Comparison of ENCODE assay signal across 8 cellular contexts in genomic region chr19:1269065-1269477, GRCh38. TPM values are rescaled to one million over a fixed set of nuclear protein-coding genes. Genes with fewer than 3 reads are reported as not detected.
DNase-seq lines count a peak whose midpoint lies in the region; ATAC-seq, FAIRE-seq and TF ChIP-seq lines count a peak whose summit lies in the region.

TSS of gene CIRBP (plus strand) at chr19:1269332. CDS start at chr19:1270934, 1,602 bp downstream.

- peak within 1 kb of the TSS; percentile 88 for H3K27ac Mint-ChIP-seq in Calu3 (ENCODE audit: unreplicated experiment)

- peak within 1 kb of the TSS; percentile 81 for H3K4me3 ChIP-seq in OCI-LY3 (ENCODE audit: low read length)

- DNase-seq in Calu3 (peak; percentile 97), HuH-7.5 (ENCODE audit: low spot score) (peak; percentile 99), midbrain (lab: John Stamatoyannopoulos, UW) (peak; percentile 99)
- peak; percentile 99 for DNase-seq in activated CD8-positive, alpha-beta memory T cell treated with anti-CD3 and anti-CD28 coated beads, Interleukin-2, amount 50 U/mL, for 4 hours
- peak; percentile 99 for DNase-seq in stimulated activated CD8-positive, alpha-beta memory T cell treated with anti-CD3 and anti-CD28 coated beads, Interleukin-15, amount 100 ng/mL, for 48 hours (ENCODE audit: low read depth in 2 of 2)

- CTCF ChIA-PET in Calu3 (lab: Charles Lee) = interaction anchor here (0.6 to 1.6 kb wide), 5 partner anchors 20 to 342 kb away, joined by 3 to 37 read pairs (median 4); partner anchors contain the start of gene NDUFS7

- H3K79me2 ChIP-seq in OCI-LY3 (ENCODE audit: low read length) = peaks cover 45% of the 10 kb centered on the region

- H3K9me3 Mint-ChIP-seq in Calu3 (ENCODE audit: low read depth, unreplicated experiment) = no peaks in the 10 kb centered on the region

- TF ChIP-seq CTCF in Calu3 (IDR thresholded peaks at IDR 0.05; ENCODE audit: unreplicated experiment) = no peak
- TF ChIP-seq CTCF in OCI-LY3 (IDR thresholded peaks at IDR 0.05; ENCODE audit: low read depth, low read length) = no peak

- FAIRE-seq in endometrium (lab: Jason Lieb, UNC) = peak; percentile 95

- H3K4me2 ChIP-seq in OCI-LY3 (ENCODE audit: low read length) = peak within 1 kb of the TSS; percentile 98

- no peaks in the 10 kb centered on the region for H3K27me3 Mint-ChIP-seq in Calu3 (ENCODE audit: unreplicated experiment)

- peaks cover 81% of the 10 kb centered on the region for H3K36me3 Mint-ChIP-seq in Calu3 (ENCODE audit: insufficient read depth, unreplicated experiment)

- ATAC-seq in GM21447 (IDR thresholded peaks at IDR 0.05; ENCODE audit: unreplicated experiment) = peak; percentile 44

- H3K4me1 ChIP-seq in OCI-LY3 (ENCODE audit: low read length) = peaks cover 43% of the 10 kb centered on the region

- peak within 1 kb of the TSS; percentile 86 for H3K9ac ChIP-seq in OCI-LY3 (ENCODE audit: low read length)

- H3K4me3 Mint-ChIP-seq in Calu3 (ENCODE audit: low read depth, unreplicated experiment) = peak within 1 kb of the TSS; percentile 92

- intact Hi-C loops in Calu3 (cut with micrococcal nuclease; ENCODE audit: unreplicated experiment) = no loop called here

- BruUV-seq in Calu3 (replicated peaks; lab: Mats Ljungman, UMichigan) = no TSS peak

- H2AFZ ChIP-seq in OCI-LY3 (ENCODE audit: low read depth, low read length) = no peak within 1 kb of the TSS

- H3K27me3 ChIP-seq in OCI-LY3 (ENCODE audit: low read depth, low read length) = peaks cover 15% of the 10 kb centered on the region

- H3K27ac ChIP-seq in OCI-LY3 (ENCODE audit: low read length) = peak within 1 kb of the TSS; percentile 69

- peaks cover 16% of the 10 kb centered on the region for H4K20me1 ChIP-seq in OCI-LY3 (ENCODE audit: insufficient read depth, low read length)

- peaks cover 44% of the 10 kb centered on the region for H3K36me3 ChIP-seq in OCI-LY3 (replicated peaks; ENCODE audit: low read depth, low read length)

- no peaks in the 10 kb centered on the region for H3K9me3 ChIP-seq in OCI-LY3 (ENCODE audit: insufficient read depth, low read length)

- H3K4me1 Mint-ChIP-seq in Calu3 (ENCODE audit: low read depth, unreplicated experiment) = peaks cover 39% of the 10 kb centered on the region

RNA-seq across cellular contexts. Expression of gene CIRBP, which starts in this region (rescaled TPM):
- total RNA-seq in Calu3 (2022) = 102 and 112 TPM in 2 replicates

Comparison
In these comparisons a context has a peak if more than half of its experiments do, and no peak if none do; other contexts are left out.
1. Peak in every context shown above with its lines: DNase-seq, ATAC-seq, H3K4me3 ChIP-seq and H3K27ac ChIP-seq.